ENCODE assay signal across 8 cellular contexts in genomic region chr2:230225486-230225885, GRCh38. TPM values are rescaled to one million over a fixed set of nuclear protein-coding genes. Genes with fewer than 3 reads are reported as not detected.
DNase-seq lines count a peak whose midpoint lies in the region; ATAC-seq and TF ChIP-seq lines count a peak whose summit lies in the region.

TSS of gene SP140 (plus strand) at chr2:230225736. CDS start at chr2:230225845, 109 bp downstream.

- TF ChIP-seq CTCF in esophagus muscularis mucosa (IDR thresholded peaks at IDR 0.05): no peak
- TF ChIP-seq CTCF in endothelial cell (IDR thresholded peaks at IDR 0.05; ENCODE audit: unreplicated experiment): no peak

- H3K36me3 Mint-ChIP-seq in endothelial cell (ENCODE audit: low read depth, unreplicated experiment): no peaks in the 10 kb centered on the region

- no peak for TF ChIP-seq POLR2A in esophagus muscularis mucosa (IDR thresholded peaks at IDR 0.05; ENCODE audit: low read depth)

- WGBS in esophagus muscularis mucosa: 63% methylated on average over 5 of the region's 8 CpGs

- peak within 1 kb of the TSS; percentile 36 for H3K27ac ChIP-seq in caudate nucleus (ENCODE audit: low read depth, low read length)
- no peak within 1 kb of the TSS for H3K27ac ChIP-seq in esophagus muscularis mucosa (replicated peaks in 1 of 4)

- H3K4me1 ChIP-seq in esophagus muscularis mucosa: peaks cover 3 to 5% (median 4%) of the 10 kb centered on the region in 4 donors

- peak in 14 of 61 donors; percentile 1 to 18 (median 2) for DNase-seq in caudate nucleus (lab: John Stamatoyannopoulos, UW)
- DNase-seq in stimulated activated CD4-positive, alpha-beta T cell treated with anti-CD3 and anti-CD28 coated beads, Interleukin-12 subunit alpha, Interleukin-12 subunit beta, amount 100 ng/mL, for 48 hours (ENCODE audit: low read depth in 2 of 3, low spot score in 1 of 3): peak; percentile 66 to 77 (median 68)
- no peak for DNase-seq in kidney glomerular epithelial cell (lab: John Stamatoyannopoulos, UW)
- DNase-seq in esophagus muscularis mucosa (ENCODE audit: extremely low spot score): no peak
- DNase-seq in endothelial cell (ENCODE audit: low spot score): no peak

- peaks cover 0 to 7% (median 0%) of the 10 kb centered on the region in 4 donors for H3K9me3 ChIP-seq in esophagus muscularis mucosa

- no peak for TF ChIP-seq EP300 in esophagus muscularis mucosa (IDR thresholded peaks at IDR 0.05)

- H3K27me3 ChIP-seq in esophagus muscularis mucosa: no peaks in the 10 kb centered on the region

- H3K27me3 Mint-ChIP-seq in endothelial cell (ENCODE audit: unreplicated experiment): no peaks in the 10 kb centered on the region

- H3K4me1 Mint-ChIP-seq in endothelial cell (ENCODE audit: unreplicated experiment): peaks cover 6% of the 10 kb centered on the region

- H3K36me3 ChIP-seq in esophagus muscularis mucosa: no peaks in the 10 kb centered on the region

- ATAC-seq in GM18498 (IDR thresholded peaks at IDR 0.05; ENCODE audit: unreplicated experiment) (peak; percentile 84), HG02759 (IDR thresholded peaks at IDR 0.05; ENCODE audit: unreplicated experiment) (peak; percentile 82)

- H3K4me3 Mint-ChIP-seq in endothelial cell (ENCODE audit: unreplicated experiment): no peak within 1 kb of the TSS

- H3K27ac Mint-ChIP-seq in endothelial cell (ENCODE audit: unreplicated experiment): no peak within 1 kb of the TSS

- H3K4me3 ChIP-seq in esophagus muscularis mucosa: peak within 1 kb of the TSS in 1 of 4 donors; percentile 33

- H3K9me3 Mint-ChIP-seq in endothelial cell (ENCODE audit: unreplicated experiment): no peaks in the 10 kb centered on the region

- intact Hi-C loops in T-helper 2 cell treated with Interferon-gamma antibody and Interleukin-4, amounts not matched to agents 100 ng/mL and 5 ng/mL, for 36 hours (cut with micrococcal nuclease): loop anchor here (5.0 to 10.0 kb wide), 4 partner anchors 219 to 487 kb away; partner anchors contain the start of genes CAB39, FBXO36 and TRIP12
- intact Hi-C loops in esophagus muscularis mucosa (cut with DNase I): loop anchor here (10.0 kb wide), 1 partner anchor 189 kb away; the partner anchor contains the start of gene SP100

RNA-seq across cellular contexts. Expression of gene SP140, which starts in this region (rescaled TPM):
- total RNA-seq in T-helper 2 cell treated with Interferon-gamma antibody and Interleukin-4, amounts not matched to agents 100 ng/mL and 5 ng/mL, for 36 hours: 117 and 120 TPM in 2 replicates
- total RNA-seq in esophagus muscularis mucosa (1 to 10 TPM in 2 of 4 donors, under 1 TPM in 1, not detected in 1; 0.65 to 2.5 (median 2.5) TPM), endothelial cell (ENCODE audit: unreplicated experiment) (not detected)

Comparison
In these comparisons a context has a peak if more than half of its experiments do, and no peak if none do; other contexts are left out.
1. RNA of gene SP140 (total RNA-seq): 117 to 120 TPM in T-helper 2 cell treated with Interferon-gamma antibody and Interleukin-4, amounts not matched to agents 100 ng/mL and 5 ng/mL, for 36 hours; 0.65 to 2.5 TPM in esophagus muscularis mucosa and not detected in endothelial cell (single experiment); every median in the first group is over 10 times any median in the second.
2. DNase-seq: peak in stimulated activated CD4-positive, alpha-beta T cell treated with anti-CD3 and anti-CD28 coated beads, Interleukin-12 subunit alpha, Interleukin-12 subunit beta, amount 100 ng/mL, for 48 hours (3 of 3); none in kidney glomerular epithelial cell (single experiment), esophagus muscularis mucosa (single experiment) and endothelial cell (single experiment).